12 cellular contexts compared by ENCODE assay signal in genomic region chr9:95078516-95078915, GRCh38.
DNase-seq lines count a peak whose midpoint lies in the region; ATAC-seq and TF ChIP-seq lines count a peak whose summit lies in the region.
"Had no signal": no experiment of that assay in that cellular context is flagged by ENCODE, and none has a peak within 500 bp of the region (broad histone marks: within the 10 kb centered on the region; RNA-seq: fewer than 3 reads in every experiment).

No MANE protein-coding gene starts in this region.

- TF ChIP-seq EP300 in transverse colon (IDR thresholded peaks at IDR 0.05; ENCODE audit: low read depth) = no peak

- peaks cover 0 to 20% of the 10 kb centered on the region in 2 donors for H3K36me3 ChIP-seq in body of pancreas (replicated peaks in 1 of 2; ENCODE audit: insufficient read depth in 1 of 2, low read depth in 2 of 2)
- H3K36me3 ChIP-seq in osteoblast (ENCODE audit: insufficient read depth, low read length) = peaks cover 95% of the 10 kb centered on the region
- peaks cover 0 to 19% (median 0%) of the 10 kb centered on the region in 4 donors for H3K36me3 ChIP-seq in transverse colon

- H3K79me2 ChIP-seq in osteoblast (ENCODE audit: insufficient read depth, low read length) = peaks cover 98% of the 10 kb centered on the region

- H3K4me3 ChIP-seq in body of pancreas = no peak overlapping the region
- H3K4me3 ChIP-seq in osteoblast (ENCODE audit: insufficient read depth, low read length) = no peak overlapping the region
- no peak overlapping the region for H3K4me3 ChIP-seq in transverse colon

- TF ChIP-seq CTCF in body of pancreas (IDR thresholded peaks at IDR 0.05) (no peak), osteoblast (IDR thresholded peaks at IDR 0.05; ENCODE audit: extremely low read depth, low read depth, low read length) (no peak), transverse colon (IDR thresholded peaks at IDR 0.05) (no peak)

- no peak overlapping the region for H2AFZ ChIP-seq in osteoblast (ENCODE audit: low read length)

- no peaks in the 10 kb centered on the region for H3K9me3 ChIP-seq in body of pancreas
- no peaks in the 10 kb centered on the region for H3K9me3 ChIP-seq in osteoblast (ENCODE audit: low read depth, low read length)
- no peaks in the 10 kb centered on the region for H3K9me3 ChIP-seq in transverse colon

- WGBS in body of pancreas, 2 donors = 74 to 80% methylated on average over 11 of the region's 11 CpGs
- WGBS in transverse colon (ENCODE audit: low coverage in 1 of 2), 2 donors = 78 to 80% methylated on average over 3 to 11 of the region's 11 CpGs

- H3K4me1 ChIP-seq in body of pancreas = peaks cover 58% of the 10 kb centered on the region
- H3K4me1 ChIP-seq in osteoblast (ENCODE audit: insufficient read depth, low read length) = peaks cover 7% of the 10 kb centered on the region
- H3K4me1 ChIP-seq in transverse colon = peaks cover 28 to 70% (median 57%) of the 10 kb centered on the region in 4 donors

- H4K20me1 ChIP-seq in osteoblast (ENCODE audit: insufficient read depth, low read length) = peaks cover 83% of the 10 kb centered on the region

- ATAC-seq in body of pancreas (no peak), left ventricle myocardium superior (no peak), GM19467 (IDR thresholded peaks at IDR 0.05; ENCODE audit: unreplicated experiment) (no peak)
- ATAC-seq: activated CD8-positive, alpha-beta T cell treated with anti-CD3 and anti-CD28 coated beads for 36 hours had no signal

- intact Hi-C loops in body of pancreas (cut with DNase I) = no loop called here
- intact Hi-C loops in left ventricle myocardium superior (cut with micrococcal nuclease) = no loop called here
- intact Hi-C loops in transverse colon (cut with DNase I; ENCODE audit: low total_unique reads) = loop anchor here (10.0 kb wide), 1 partner anchor 54 kb away; no protein-coding TSS in a partner anchor

- no peak overlapping the region for H3K4me2 ChIP-seq in osteoblast (ENCODE audit: insufficient read depth, low read length)

- H3K27ac ChIP-seq in body of pancreas (peak overlapping the region in 3 of 4 donors; percentile 47 to 53 (median 52)), osteoblast (ENCODE audit: low read depth, low read length) (peak overlapping the region; percentile 35), transverse colon (peak overlapping the region; percentile 66 to 75 (median 70))

- DNase-seq in body of pancreas (peak in 1 of 4 donors; percentile 22), left ventricle myocardium superior (peak; percentile 30), osteoblast (ENCODE audit: insufficient read length, low spot score, missing footprints) (peak; percentile 36), transverse colon (no peak), activated gamma-delta T cell treated with Interleukin-2 at 50 U/mL for 16 hours (no peak)
- DNase-seq in activated CD4-positive, alpha-beta T cell treated with anti-CD3 and anti-CD28 coated beads for 48 hours = no peak
- DNase-seq: activated CD8-positive, alpha-beta T cell treated with anti-CD3 and anti-CD28 coated beads for 36 hours; activated naive CD4-positive, alpha-beta T cell; central memory CD4-positive, alpha-beta T cell; NCI-H1092; T-helper 2 cell had no signal

- in situ Hi-C loops in transverse colon (cut with MboI; ENCODE audit: low pct_ligation_motif_present in 1 of 4, low pct_unique_long_range_greater_than_20kb in 1 of 4, low sequenced_read_pairs in 3 of 4) = no loop called here

- no peak for TF ChIP-seq POLR2A in body of pancreas (IDR thresholded peaks at IDR 0.05)
- no peak for TF ChIP-seq POLR2A in transverse colon (IDR thresholded peaks at IDR 0.05)

- H3K27me3 ChIP-seq in body of pancreas (no peaks in the 10 kb centered on the region), osteoblast (ENCODE audit: insufficient read depth, low read length) (no peaks in the 10 kb centered on the region), transverse colon (no peaks in the 10 kb centered on the region)

Comparison
In these comparisons a context has a peak if more than half of its experiments do, and no peak if none do; other contexts are left out.
1. DNase-seq: peak in left ventricle myocardium superior (single experiment) and osteoblast (single experiment); none in transverse colon (single experiment), activated CD4-positive, alpha-beta T cell treated with anti-CD3 and anti-CD28 coated beads for 48 hours (single experiment) and activated gamma-delta T cell treated with Interleukin-2 at 50 U/mL for 16 hours (single experiment).
2. Peak in every context shown above with its lines, with median percentiles within 50 percentile points of each other: H3K27ac ChIP-seq.